11 cellular contexts compared by ENCODE assay signal in the genomic region with DNA sequence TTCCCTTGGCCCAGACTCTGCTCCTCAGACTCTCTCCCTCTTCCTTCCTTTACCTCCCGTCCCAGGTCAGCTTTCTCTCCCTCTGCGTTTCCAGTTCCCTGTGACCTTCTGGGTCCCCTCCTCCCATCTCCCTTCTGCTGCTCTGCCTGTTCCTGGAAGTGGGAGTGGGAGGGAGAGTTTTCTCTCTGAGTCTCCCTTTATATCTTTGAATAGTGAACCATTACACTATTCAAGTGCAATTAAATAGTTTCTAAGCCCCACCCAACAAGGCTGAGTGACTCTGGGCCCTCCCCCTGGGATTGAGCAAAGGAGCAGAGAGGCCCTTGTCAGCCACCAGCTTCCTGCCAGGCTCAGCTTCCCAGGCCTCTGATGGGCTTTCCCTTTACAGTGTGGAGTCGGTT. TPM values are rescaled to one million over a fixed set of nuclear protein-coding genes. Genes with fewer than 3 reads are reported as not detected.
A peak's percentile ranks its signal among the peaks of the same experiment; 100 is the strongest.
DNase-seq lines count a peak whose midpoint lies in the region; ATAC-seq and TF ChIP-seq lines count a peak whose summit lies in the region.
"Had no signal": no experiment of that assay in that cellular context is flagged by ENCODE, and none has a peak within 500 bp of the region (broad histone marks: within the 10 kb centered on the region; RNA-seq: fewer than 3 reads in every experiment).

No MANE protein-coding gene starts in this region.

- H3K27ac ChIP-seq in OCI-LY7 (ENCODE audit: low read depth, low read length, poor library complexity, severe bottlenecking) (peak overlapping the region; percentile 54), tibial nerve (peak overlapping the region in 3 of 4 donors; percentile 56 to 81 (median 78))
- H3K27ac ChIP-seq: foreskin keratinocyte had no signal

- peak overlapping the region; percentile 59 for H3K4me2 ChIP-seq in OCI-LY7 (ENCODE audit: low read length)
- H3K4me2 ChIP-seq: SK-N-SH had no signal

- H3K27me3 Mint-ChIP-seq in activated T-cell treated with anti-CD3 and anti-CD28 coated beads, Interleukin-2, amount 50 U/mL, for 72 hours (ENCODE audit: low read depth) = no peaks in the 10 kb centered on the region
- no peaks in the 10 kb centered on the region for H3K27me3 Mint-ChIP-seq in activated T-cell treated with anti-CD3 and anti-CD28 coated beads, Interleukin-2, amount 50 U/mL, for 4 hours (ENCODE audit: low read depth)

- POLR2A ChIA-PET in OCI-LY7 (lab: Charles Lee) = interaction anchor here (0.5 to 0.9 kb wide), 4 partner anchors 32 to 579 kb away, joined by 3 to 6 read pairs (median 3); no protein-coding TSS in a partner anchor

- TF ChIP-seq POLR2A in tibial nerve (IDR thresholded peaks at IDR 0.05) = no peak

- ATAC-seq in activated T-cell treated with anti-CD3 and anti-CD28 coated beads, Interleukin-2, amount 50 U/mL, for 72 hours (replicated peaks in 1 of 2) = no peak
- ATAC-seq in activated T-cell treated with anti-CD3 and anti-CD28 coated beads, Interleukin-2, amount 50 U/mL, for 4 hours = no peak
- no peak for ATAC-seq in GM18909 (IDR thresholded peaks at IDR 0.05; ENCODE audit: poor library complexity, unreplicated experiment)
- ATAC-seq: foreskin keratinocyte had no signal

- H3K27ac Mint-ChIP-seq in activated T-cell treated with anti-CD3 and anti-CD28 coated beads, Interleukin-2, amount 50 U/mL, for 72 hours = peak overlapping the region; percentile 12

- peak overlapping the region; percentile 80 for H2AFZ ChIP-seq in OCI-LY7 (ENCODE audit: low read length)

- intact Hi-C loops in OCI-LY7 (cut with micrococcal nuclease; ENCODE audit: unreplicated experiment) = no loop called here

- H3K9me3 ChIP-seq in OCI-LY7 (ENCODE audit: low read length) (no peaks in the 10 kb centered on the region), tibial nerve (no peaks in the 10 kb centered on the region)
- H3K9me3 ChIP-seq: SK-N-SH had no signal

- H3K79me2 ChIP-seq in OCI-LY7 (ENCODE audit: insufficient read depth, low read depth, low read length) = no peaks in the 10 kb centered on the region

- 21 to 23% methylated on average over 3 of the region's 3 CpGs for WGBS in tibial nerve, 2 donors

- BruUV-seq in OCI-LY7 (replicated peaks; lab: Mats Ljungman, UMichigan) = no TSS peak

- CTCF ChIA-PET in OCI-LY7 (lab: Charles Lee; ENCODE audit: unreplicated experiment) = no interaction called here

- TF ChIP-seq EP300 in tibial nerve (IDR thresholded peaks at IDR 0.05) = no peak

- H4K20me1 ChIP-seq in OCI-LY7 (ENCODE audit: insufficient read depth, low read length) = no peaks in the 10 kb centered on the region

- H3K4me3 Mint-ChIP-seq in activated T-cell treated with anti-CD3 and anti-CD28 coated beads, Interleukin-2, amount 50 U/mL, for 72 hours = no peak overlapping the region
- no peak overlapping the region for H3K4me3 Mint-ChIP-seq in activated T-cell treated with anti-CD3 and anti-CD28 coated beads, Interleukin-2, amount 50 U/mL, for 4 hours

- H3K9me2 ChIP-seq in OCI-LY7 (ENCODE audit: insufficient read depth, low read length) = no peaks in the 10 kb centered on the region
- H3K9me2 ChIP-seq: SK-N-SH had no signal

- no peak for DNase-seq in activated T-cell treated with anti-CD3 and anti-CD28 coated beads, Interleukin-2, amount 50 U/mL, for 72 hours
- no peak for DNase-seq in activated T-cell treated with anti-CD3 and anti-CD28 coated beads, Interleukin-2, amount 50 U/mL, for 4 hours
- DNase-seq in OCI-LY7 (ENCODE audit: low spot score) (no peak), left kidney (ENCODE audit: low read depth, low spot score) (peak; percentile 56), tibial nerve (ENCODE audit: low spot score in 2 of 2) (no peak), NCI-H510A treated with DMSO at 0.1 percent for 48 hours (lab: John Stamatoyannopoulos, UW) (no peak), DMS53 (lab: John Stamatoyannopoulos, UW) (no peak)
- DNase-seq: foreskin keratinocyte, NCI-H187, SK-N-SH had no signal

- no peaks in the 10 kb centered on the region for H3K27me3 ChIP-seq in tibial nerve
- H3K27me3 ChIP-seq: foreskin keratinocyte had no signal

- H3K4me3 ChIP-seq in OCI-LY7 (ENCODE audit: low read depth, low read length, poor library complexity, severe bottlenecking) = peak overlapping the region; percentile 11
- peak overlapping the region in 1 of 4 donors; percentile 20 for H3K4me3 ChIP-seq in tibial nerve

- peaks cover 16% of the 10 kb centered on the region for H3K4me1 Mint-ChIP-seq in activated T-cell treated with anti-CD3 and anti-CD28 coated beads, Interleukin-2, amount 50 U/mL, for 72 hours (ENCODE audit: low read depth)
- H3K4me1 Mint-ChIP-seq in activated T-cell treated with anti-CD3 and anti-CD28 coated beads, Interleukin-2, amount 50 U/mL, for 4 hours (ENCODE audit: low read depth) = no peaks in the 10 kb centered on the region

- peaks cover 22% of the 10 kb centered on the region for H3K4me1 ChIP-seq in OCI-LY7 (ENCODE audit: insufficient read depth, low read length, poor library complexity, severe bottlenecking)
- peaks cover 0 to 23% (median 3%) of the 10 kb centered on the region in 4 donors for H3K4me1 ChIP-seq in tibial nerve
- H3K4me1 ChIP-seq: foreskin keratinocyte had no signal

- TF ChIP-seq CTCF in OCI-LY7 (conservative IDR thresholded peaks at IDR 0.05; ENCODE audit: low read length) = no peak
- TF ChIP-seq CTCF in tibial nerve (IDR thresholded peaks at IDR 0.05) = no peak

- no peaks in the 10 kb centered on the region for H3K36me3 ChIP-seq in OCI-LY7 (ENCODE audit: insufficient read depth, low read length)
- peaks cover 0 to 39% (median 0%) of the 10 kb centered on the region in 3 donors for H3K36me3 ChIP-seq in tibial nerve

- no peaks in the 10 kb centered on the region for H3K36me3 Mint-ChIP-seq in activated T-cell treated with anti-CD3 and anti-CD28 coated beads, Interleukin-2, amount 50 U/mL, for 72 hours (ENCODE audit: insufficient read depth in 2 of 2)
- H3K36me3 Mint-ChIP-seq in activated T-cell treated with anti-CD3 and anti-CD28 coated beads, Interleukin-2, amount 50 U/mL, for 4 hours (ENCODE audit: insufficient read depth) = peaks cover 13% of the 10 kb centered on the region

- H3K9me3 Mint-ChIP-seq in activated T-cell treated with anti-CD3 and anti-CD28 coated beads, Interleukin-2, amount 50 U/mL, for 72 hours = no peaks in the 10 kb centered on the region
- no peaks in the 10 kb centered on the region for H3K9me3 Mint-ChIP-seq in activated T-cell treated with anti-CD3 and anti-CD28 coated beads, Interleukin-2, amount 50 U/mL, for 4 hours

RNA-seq across cellular contexts. Expression of a gene that starts 34.8 kb away (rescaled TPM):
- 1 to 10 TPM; 4.7 to 6.7 TPM for total RNA-seq in activated T-cell treated with anti-CD3 and anti-CD28 coated beads, Interleukin-2, amount 50 U/mL, for 72 hours
- 1 to 10 TPM in 1 of 3 donors, under 1 TPM in 2; 0.27 to 1.3 (median 0.66) TPM for total RNA-seq in activated T-cell treated with anti-CD3 and anti-CD28 coated beads, Interleukin-2, amount 50 U/mL, for 4 hours
- 1.8 and 4.5 TPM in 2 replicates for total RNA-seq in OCI-LY7 (2014; rRNA removed; shearing (Covaris generic))
- total RNA-seq in OCI-LY7 (2022) (3.9 and 4.2 TPM in 2 replicates), tibial nerve (100 to 1,000 TPM in 3 of 4 donors, 10 to 100 TPM in 1; 99.0 to 376 (median 157) TPM)

Comparison
In these comparisons a context has a peak if more than half of its experiments do, and no peak if none do; other contexts are left out.
1. RNA of a gene that starts 34.8 kb away (total RNA-seq): 99.0 to 376 TPM in tibial nerve; 4.7 to 6.7 TPM in activated T-cell treated with anti-CD3 and anti-CD28 coated beads, Interleukin-2, amount 50 U/mL, for 72 hours, 1.8 to 4.5 TPM in OCI-LY7 and 0.27 to 1.3 TPM in activated T-cell treated with anti-CD3 and anti-CD28 coated beads, Interleukin-2, amount 50 U/mL, for 4 hours; every median in the first group is over 10 times any median in the second.